Comparison of ENCODE assay signal across 19 cellular contexts in genomic region chr12:66191547-66192126, GRCh38. TPM values are rescaled to one million over a fixed set of nuclear protein-coding genes. Genes with fewer than 3 reads are reported as not detected.
DNase-seq lines count a peak whose midpoint lies in the region; ATAC-seq, FAIRE-seq and TF ChIP-seq lines count a peak whose summit lies in the region.
"Had no signal": no experiment of that assay in that cellular context is flagged by ENCODE, and none has a peak within 500 bp of the region (broad histone marks: within the 10 kb centered on the region; RNA-seq: fewer than 3 reads in every experiment).

No MANE protein-coding gene starts in this region.

- no peak overlapping the region for H2AFZ ChIP-seq in neuronal stem cell (ENCODE audit: low read length)

- no peaks in the 10 kb centered on the region for H3K79me1 ChIP-seq in neuronal stem cell (ENCODE audit: low read depth, low read length)

- H3K23ac ChIP-seq in neuronal stem cell (ENCODE audit: low read depth, low read length, poor library complexity), result no peak overlapping the region

- WGBS in neuronal stem cell (ENCODE audit: extremely low coverage in 2 of 2, insufficient read length in 2 of 2, insufficient replicate concordance in 1 of 2), 2 donors, result no CpG with 5 or more reads among the region's 7 CpGs

- TF ChIP-seq POLR2A in GM12891 (IDR thresholded peaks at IDR 0.05; ENCODE audit: low read depth, low read length) (no peak), GM18505 (IDR thresholded peaks at IDR 0.05; ENCODE audit: borderline replicate concordance, extremely low read depth, insufficient read depth, insufficient read length) (no peak)

- peaks cover 0 to 23% (median 0%) of the 10 kb centered on the region in 3 donors for H3K27me3 Mint-ChIP-seq in naive B cell
- H3K27me3 Mint-ChIP-seq in naive thymus-derived CD8-positive, alpha-beta T cell, result peaks cover 38 to 68% (median 55%) of the 10 kb centered on the region in 5 donors

- no peaks in the 10 kb centered on the region for H3K36me3 Mint-ChIP-seq in naive B cell
- H3K36me3 Mint-ChIP-seq in naive thymus-derived CD8-positive, alpha-beta T cell, result peaks cover 0 to 2% (median 2%) of the 10 kb centered on the region in 3 donors
- H3K36me3 Mint-ChIP-seq: activated naive CD4-positive, alpha-beta T cell treated with anti-CD3 and anti-CD28 coated beads, Interleukin-2, amount 50 U/mL, for 24 hours had no signal

- H3K4me1 ChIP-seq in SJCRH30 (peaks cover 6% of the 10 kb centered on the region; the same call in 1 of the 2 replicates), neuronal stem cell (ENCODE audit: control insufficient read depth in 2 of 2, insufficient read depth in 1 of 2, low read depth in 1 of 2, low read length in 2 of 2) (peaks cover 0 to 3% of the 10 kb centered on the region in 2 donors)

- H3K14ac ChIP-seq in neuronal stem cell (ENCODE audit: low read length), result no peak overlapping the region

- peak overlapping the region in 4 of 6 donors; percentile 35 to 89 (median 49) for H3K27ac Mint-ChIP-seq in naive B cell
- no peak overlapping the region for H3K27ac Mint-ChIP-seq in naive thymus-derived CD8-positive, alpha-beta T cell
- H3K27ac Mint-ChIP-seq: activated naive CD4-positive, alpha-beta T cell treated with anti-CD3 and anti-CD28 coated beads, Interleukin-2, amount 50 U/mL, for 24 hours; activated T-cell treated with anti-CD3 and anti-CD28 coated beads, Interleukin-2, amount 50 U/mL, for 24 hours; nephron progenitor cell; stimulated activated memory B cell treated with anti-CD40 and anti-IgM and Interleukin-4, amounts not matched to agents 10 μg/mL and 1 μg/mL and 100 μg/mL, for 72 hours had no signal

- no peak overlapping the region for H4K8ac ChIP-seq in neuronal stem cell (ENCODE audit: low read depth, low read length)

- peak; percentile 13 for FAIRE-seq in GM12891 (lab: Jason Lieb, UNC)
- FAIRE-seq: D721Med had no signal

- peaks cover 0 to 4% (median 0%) of the 10 kb centered on the region in 7 donors for H3K9me3 Mint-ChIP-seq in naive B cell
- H3K9me3 Mint-ChIP-seq in naive thymus-derived CD8-positive, alpha-beta T cell, result peaks cover 0 to 2% (median 0%) of the 10 kb centered on the region in 9 donors
- H3K9me3 Mint-ChIP-seq: activated naive CD4-positive, alpha-beta T cell treated with anti-CD3 and anti-CD28 coated beads, Interleukin-2, amount 50 U/mL, for 24 hours; activated T-cell treated with anti-CD3 and anti-CD28 coated beads, Interleukin-2, amount 50 U/mL, for 24 hours had no signal

- H2BK120ac ChIP-seq in neuronal stem cell (ENCODE audit: low read depth, low read length), result no peak overlapping the region

- no peak overlapping the region for H2BK5ac ChIP-seq in neuronal stem cell (ENCODE audit: low read length)

- H3K27me3 ChIP-seq in SJCRH30 (no peaks in the 10 kb centered on the region), neuronal stem cell (ENCODE audit: control insufficient read depth in 3 of 3, insufficient read depth in 3 of 3, low read depth in 1 of 3, low read length in 3 of 3) (peaks cover 5 to 57% (median 21%) of the 10 kb centered on the region in 3 experiments)
- H3K27me3 ChIP-seq: brain microvascular endothelial cell, tibial nerve had no signal

- no peak overlapping the region for H2AK5ac ChIP-seq in neuronal stem cell (ENCODE audit: low read depth, low read length)

- peaks cover 31% of the 10 kb centered on the region for H3K36me3 ChIP-seq in SJCRH30
- H3K36me3 ChIP-seq in neuronal stem cell (replicated peaks in 1 of 2; ENCODE audit: control insufficient read depth in 2 of 2, insufficient read depth in 2 of 2, low read length in 2 of 2), result no peaks in the 10 kb centered on the region
- H3K36me3 ChIP-seq: brain microvascular endothelial cell had no signal

- H3K4me3 Mint-ChIP-seq in naive B cell, result peak overlapping the region in 3 of 8 donors; percentile 53 to 81 (median 64)
- H3K4me3 Mint-ChIP-seq in naive thymus-derived CD8-positive, alpha-beta T cell, result peak overlapping the region in 1 of 10 donors; percentile 30
- H3K4me3 Mint-ChIP-seq: activated naive CD4-positive, alpha-beta T cell treated with anti-CD3 and anti-CD28 coated beads, Interleukin-2, amount 50 U/mL, for 24 hours; activated T-cell treated with anti-CD3 and anti-CD28 coated beads, Interleukin-2, amount 50 U/mL, for 24 hours; nephron progenitor cell; stimulated activated memory B cell treated with anti-CD40 and anti-IgM and Interleukin-4, amounts not matched to agents 10 μg/mL and 1 μg/mL and 100 μg/mL, for 72 hours had no signal

- no peak overlapping the region for H2BK12ac ChIP-seq in neuronal stem cell (ENCODE audit: low read length)

- H3K4me1 Mint-ChIP-seq in naive B cell, result peaks cover 44 to 67% (median 51%) of the 10 kb centered on the region in 3 donors
- H3K4me1 Mint-ChIP-seq in naive thymus-derived CD8-positive, alpha-beta T cell, result peaks cover 2 to 48% (median 6%) of the 10 kb centered on the region in 4 donors
- H3K4me1 Mint-ChIP-seq: nephron progenitor cell had no signal

- ATAC-seq in naive B cell (ENCODE audit: low read depth in 2 of 2) (no peak), GM18505 (IDR thresholded peaks at IDR 0.05; ENCODE audit: unreplicated experiment) (no peak), HG02798 (IDR thresholded peaks at IDR 0.05; ENCODE audit: poor library complexity, unreplicated experiment) (no peak)
- no peak for ATAC-seq in naive thymus-derived CD8-positive, alpha-beta T cell
- ATAC-seq: stimulated activated memory B cell treated with anti-CD40 and anti-IgM and Interleukin-4, amounts not matched to agents 10 μg/mL and 1 μg/mL and 100 μg/mL, for 72 hours had no signal

- no peak overlapping the region for H3K4ac ChIP-seq in neuronal stem cell (ENCODE audit: low read length)

- H4K91ac ChIP-seq in neuronal stem cell (ENCODE audit: low read depth, low read length, poor library complexity), result no peak overlapping the region

- no peak overlapping the region for H3K9ac ChIP-seq in neuronal stem cell (ENCODE audit: low read depth, low read length, poor library complexity)

- peak overlapping the region; percentile 91; the same call in 1 of the 2 replicates for H3K27ac ChIP-seq in SJCRH30
- H3K27ac ChIP-seq in neuronal stem cell (replicated peaks; ENCODE audit: low read length), result no peak overlapping the region
- H3K27ac ChIP-seq: brain microvascular endothelial cell, RWPE1 had no signal

- POLR2A ChIA-PET in naive thymus-derived CD8-positive, alpha-beta T cell (lab: Charles Lee), result no interaction called here

- DNase-seq in GM12891 (ENCODE audit: insufficient read length, low spot score) (no peak), NCI-H2029 treated with DMSO at 0.1 percent for 48 hours (lab: John Stamatoyannopoulos, UW) (peak; percentile 81), SJCRH30 (peak; percentile 18 to 40), naive B cell (no peak), neuronal stem cell (ENCODE audit: low spot score) (no peak)
- DNase-seq in naive thymus-derived CD8-positive, alpha-beta T cell, result no peak
- DNase-seq: activated T-cell treated with anti-CD3 and anti-CD28 coated beads, Interleukin-2, amount 50 U/mL, for 24 hours; brain microvascular endothelial cell; HCEC 1CT; NCI-H2171; nephron progenitor cell; SW 1271 had no signal

- H3K18ac ChIP-seq in neuronal stem cell (ENCODE audit: low read length), result no peak overlapping the region

- H2BK15ac ChIP-seq in neuronal stem cell (ENCODE audit: low read length), result no peak overlapping the region

- no peak overlapping the region for H3K4me2 ChIP-seq in neuronal stem cell (ENCODE audit: insufficient read depth, low read length, poor library complexity, severe bottlenecking)

- H3K9me3 ChIP-seq in SJCRH30 (replicated peaks) (no peaks in the 10 kb centered on the region), neuronal stem cell (replicated peaks in 1 of 2; ENCODE audit: control insufficient read depth in 2 of 2, insufficient read depth in 1 of 2, low read depth in 1 of 2, low read length in 2 of 2) (peaks cover 0 to 8% of the 10 kb centered on the region in 2 donors)
- H3K9me3 ChIP-seq: tibial nerve had no signal

- H3K4me3 ChIP-seq in SJCRH30 (peak overlapping the region; percentile 70), neuronal stem cell (ENCODE audit: low read length in 2 of 2) (no peak overlapping the region)

TF ChIP-seq in GM12891, 5 proteins besides CTCF, POLR2A, EP300 and RAD21:
- TF ChIP-seq SPI1 (IDR thresholded peaks at IDR 0.05; ENCODE audit: low read depth, low read length) (no peak), POU2F2 (IDR thresholded peaks at IDR 0.05; ENCODE audit: low read depth, low read length) (no peak), PAX5 (IDR thresholded peaks at IDR 0.05; ENCODE audit: insufficient read depth, low read length, severe bottlenecking) (no peak), TAF1 (IDR thresholded peaks at IDR 0.05; ENCODE audit: low read depth, low read length) (no peak), POLR2AphosphoS5 (IDR thresholded peaks at IDR 0.05; ENCODE audit: low read depth, low read length) (no peak)

RNA-seq across cellular contexts. Expression of gene IRAK3, which starts 2.6 kb away (rescaled TPM):
- 4.9 TPM for polyA plus RNA-seq in GM12891 (2012; ENCODE audit: low read depth, missing spikeins)
- total RNA-seq in SJCRH30 (2014; rRNA removed; shearing (Covaris generic)), result 49.8 and 57.3 TPM in 2 replicates
- 1 to 10 TPM in 5 of 6 donors, not detected in 1; 1.7 to 7.3 (median 2.1) TPM for polyA plus RNA-seq in naive B cell (ENCODE audit: low read depth in 6 of 6)
- total RNA-seq in naive thymus-derived CD8-positive, alpha-beta T cell, result under 1 TPM; 0.14 to 0.26 TPM
- polyA plus RNA-seq in naive thymus-derived CD8-positive, alpha-beta T cell, result under 1 TPM in 2 of 3 donors, not detected in 1; 0.03 to 0.06 TPM
- polyA plus RNA-seq in neuronal stem cell (2013, experiment 1 of 2), result 0.50 TPM
- polyA plus RNA-seq in neuronal stem cell (2013, experiment 2 of 2), result 0.39 TPM

RNA-seq across cellular contexts. Expression of gene TMBIM4, which starts 21.8 kb away (rescaled TPM):
- polyA plus RNA-seq in GM12891 (2012; ENCODE audit: low read depth, missing spikeins), result 61.8 TPM
- 66.8 and 75.5 TPM in 2 replicates for total RNA-seq in SJCRH30 (2014; rRNA removed; shearing (Covaris generic))
- 100 to 1,000 TPM; 368 to 703 (median 513) TPM for polyA plus RNA-seq in naive B cell (ENCODE audit: low read depth in 6 of 6)
- total RNA-seq in naive thymus-derived CD8-positive, alpha-beta T cell, result 10 to 100 TPM; 88.2 to 94.4 TPM
- polyA plus RNA-seq in naive thymus-derived CD8-positive, alpha-beta T cell, result 100 to 1,000 TPM; 241 to 335 (median 328) TPM
- 48.3 TPM for polyA plus RNA-seq in neuronal stem cell (2013, experiment 1 of 2)
- polyA plus RNA-seq in neuronal stem cell (2013, experiment 2 of 2), result 52.4 TPM

Comparison
In these comparisons a context has a peak if more than half of its experiments do, and no peak if none do; other contexts are left out.
1. DNase-seq: peak in NCI-H2029 treated with DMSO at 0.1 percent for 48 hours (single experiment) and SJCRH30 (2 of 2); none in GM12891 (single experiment), naive B cell (single experiment), naive thymus-derived CD8-positive, alpha-beta T cell (0 of 10) and neuronal stem cell (single experiment).
2. H3K27ac Mint-ChIP-seq: peak in naive B cell (4 of 6); none in naive thymus-derived CD8-positive, alpha-beta T cell (0 of 10).
3. RNA of gene IRAK3, which starts 2.6 kb away (total RNA-seq): 49.8 to 57.3 TPM in SJCRH30; 0.14 to 0.26 TPM in naive thymus-derived CD8-positive, alpha-beta T cell; every median in the first group is over 10 times any median in the second.